In genomic region chr6:57090458-57091067, GRCh38 we compare ENCODE assay signal across 8 cellular contexts. TPM values are rescaled to one million over a fixed set of nuclear protein-coding genes. Genes with fewer than 3 reads are reported as not detected.
A peak's percentile ranks its signal among the peaks of the same experiment; 100 is the strongest.
DNase-seq lines count a peak whose midpoint lies in the region; ATAC-seq and TF ChIP-seq lines count a peak whose summit lies in the region.
"Not testable (repeated sequence)": the region's sequence is repeated elsewhere in the genome, so short reads cannot be mapped to it uniquely, and the experiment has no call there.

No MANE protein-coding gene starts in this region.

- H4K20me1 ChIP-seq in IMR-90 (ENCODE audit: insufficient read depth, low read length), result peaks cover 34% of the 10 kb centered on the region

- H3K9me1 ChIP-seq in IMR-90 (ENCODE audit: insufficient read depth, low read length), result not testable (repeated sequence)

- H3K36me3 Mint-ChIP-seq in activated CD8-positive, alpha-beta T cell treated with anti-CD3 and anti-CD28 coated beads for 36 hours (ENCODE audit: low read depth), result peaks cover 18% of the 10 kb centered on the region
- H3K36me3 Mint-ChIP-seq in effector memory CD8-positive, alpha-beta T cell (ENCODE audit: insufficient read depth), result peaks cover 33% of the 10 kb centered on the region
- H3K36me3 Mint-ChIP-seq in mesothelial cell of epicardium, result peaks cover 15% of the 10 kb centered on the region

- H3K27me3 Mint-ChIP-seq in activated CD8-positive, alpha-beta T cell treated with anti-CD3 and anti-CD28 coated beads for 36 hours; effector memory CD8-positive, alpha-beta T cell; mesothelial cell of epicardium (ENCODE audit: low read depth): not testable (repeated sequence)

- not testable (repeated sequence) for TF ChIP-seq POLR2A in IMR-90 (IDR thresholded peaks at IDR 0.05; ENCODE audit: low read depth, low read length)

- not testable (repeated sequence) for H4K8ac ChIP-seq in IMR-90 (ENCODE audit: low read depth in 2 of 2, low read length in 2 of 2)

- not testable (repeated sequence) for H2AK5ac ChIP-seq in IMR-90 (ENCODE audit: low read depth, low read length)

- dilution Hi-C loops in IMR-90 (cut with HindIII; ENCODE audit: low sequenced_read_pairs, unreplicated experiment), result not testable (repeated sequence)

- POLR2A ChIA-PET in IMR-90 (lab: Charles Lee; ENCODE audit: unreplicated experiment); activated CD8-positive, alpha-beta T cell treated with anti-CD3 and anti-CD28 coated beads for 36 hours (lab: Charles Lee): not testable (repeated sequence)

- H3K9ac ChIP-seq in IMR-90 (ENCODE audit: low read depth, low read length); subcutaneous abdominal adipose tissue (ENCODE audit: low read length in 5 of 5): not testable (repeated sequence)

- not testable (repeated sequence) for H2BK5ac ChIP-seq in IMR-90 (ENCODE audit: low read depth, low read length, poor library complexity, severe bottlenecking)

- H2BK15ac ChIP-seq in IMR-90 (ENCODE audit: low read depth, low read length), result not testable (repeated sequence)

- H4K91ac ChIP-seq in IMR-90 (ENCODE audit: insufficient read depth, low read depth, low read length), result not testable (repeated sequence)

- not testable (repeated sequence) for H2BK120ac ChIP-seq in IMR-90 (ENCODE audit: low read depth, low read length)

- H2BK20ac ChIP-seq in IMR-90 (ENCODE audit: low read depth, low read length), result not testable (repeated sequence)

- not testable (repeated sequence) for TF ChIP-seq RAD21 in IMR-90 (IDR thresholded peaks at IDR 0.05; ENCODE audit: low read length)

- not testable (repeated sequence) for H3K9me3 Mint-ChIP-seq in activated CD8-positive, alpha-beta T cell treated with anti-CD3 and anti-CD28 coated beads for 36 hours; effector memory CD8-positive, alpha-beta T cell; mesothelial cell of epicardium

- no CpG with 5 or more reads among the region's 27 CpGs for WGBS in IMR-90 (ENCODE audit: extremely low coverage in 2 of 2, insufficient read length in 1 of 2), 2 experiments

- peaks cover 0 to 10% of the 10 kb centered on the region in 2 experiments; a peak in 2 of 4 replicates for H3K79me1 ChIP-seq in IMR-90 (ENCODE audit: low read depth in 1 of 2, low read length in 2 of 2)

- H3K36me3 ChIP-seq in IMR-90 (ENCODE audit: control insufficient read depth, insufficient read depth, low read length); subcutaneous abdominal adipose tissue (ENCODE audit: control insufficient read depth in 5 of 5, insufficient read depth in 5 of 5, low read length in 5 of 5): not testable (repeated sequence)

- H3K56ac ChIP-seq in IMR-90 (ENCODE audit: extremely low read depth, insufficient read depth, low read length), result not testable (repeated sequence)

- not testable (repeated sequence) for H4K5ac ChIP-seq in IMR-90 (ENCODE audit: low read depth, low read length)

- H3K14ac ChIP-seq in IMR-90 (replicated peaks; ENCODE audit: low read depth, low read length), result not testable (repeated sequence)

- H3K4me3 ChIP-seq in IMR-90 (ENCODE audit: insufficient read depth, low read depth, low read length); subcutaneous abdominal adipose tissue (ENCODE audit: low read depth in 1 of 5, low read length in 5 of 5): not testable (repeated sequence)

- peak overlapping the region; percentile 78 for H3K4me3 Mint-ChIP-seq in activated CD8-positive, alpha-beta T cell treated with anti-CD3 and anti-CD28 coated beads for 36 hours
- H3K4me3 Mint-ChIP-seq in effector memory CD8-positive, alpha-beta T cell, result peak overlapping the region; percentile 82 to 85
- peak overlapping the region; percentile 64 for H3K4me3 Mint-ChIP-seq in mesothelial cell of epicardium

- TSS peak; percentile 52 for BruUV-seq in IMR-90 (replicated peaks; lab: Mats Ljungman, UMichigan)

- H3K23ac ChIP-seq in IMR-90 (ENCODE audit: low read depth, low read length), result not testable (repeated sequence)

- intact Hi-C loops in IMR-90 (cut with micrococcal nuclease); activated CD8-positive, alpha-beta T cell treated with anti-CD3 and anti-CD28 coated beads for 36 hours (cut with micrococcal nuclease): not testable (repeated sequence)

- not testable (repeated sequence) for H3K4me2 ChIP-seq in IMR-90 (ENCODE audit: low read depth, low read length)

- not testable (repeated sequence) for H3K27ac ChIP-seq in IMR-90 (ENCODE audit: insufficient read depth, low read length)
- peak overlapping the region; percentile 54 for H3K27ac ChIP-seq in subcutaneous abdominal adipose tissue (ENCODE audit: low read depth, low read length)

- peak; percentile 13 for ATAC-seq in GM18498 (IDR thresholded peaks at IDR 0.05; ENCODE audit: unreplicated experiment)
- peak; percentile 4 for ATAC-seq in GM21381 (IDR thresholded peaks at IDR 0.05; ENCODE audit: unreplicated experiment)
- ATAC-seq in HG02943 (IDR thresholded peaks at IDR 0.05; ENCODE audit: low read depth, unreplicated experiment), result peak; percentile 13
- ATAC-seq in IMR-90 (ENCODE audit: low read depth), result not testable (repeated sequence)
- ATAC-seq in activated CD8-positive, alpha-beta T cell treated with anti-CD3 and anti-CD28 coated beads for 36 hours, result peak; percentile 1
- ATAC-seq in effector memory CD8-positive, alpha-beta T cell (replicated peaks), result peak; percentile 18

- H2AFZ ChIP-seq in IMR-90 (replicated peaks; ENCODE audit: low read length, poor library complexity), result not testable (repeated sequence)

- H3K9me3 ChIP-seq in IMR-90 (ENCODE audit: control insufficient read depth, insufficient read depth, low read length); subcutaneous abdominal adipose tissue (ENCODE audit: control insufficient read depth in 5 of 5, low read length in 5 of 5): not testable (repeated sequence)

- TF ChIP-seq CTCF in IMR-90 (conservative IDR thresholded peaks at IDR 0.05; ENCODE audit: low read depth, low read length); activated CD8-positive, alpha-beta T cell treated with anti-CD3 and anti-CD28 coated beads for 36 hours (IDR thresholded peaks at IDR 0.05); mesothelial cell of epicardium (IDR thresholded peaks at IDR 0.05; ENCODE audit: unreplicated experiment): not testable (repeated sequence)

- peak overlapping the region; percentile 86 for H3K27ac Mint-ChIP-seq in activated CD8-positive, alpha-beta T cell treated with anti-CD3 and anti-CD28 coated beads for 36 hours
- peak overlapping the region; percentile 82 to 88 for H3K27ac Mint-ChIP-seq in effector memory CD8-positive, alpha-beta T cell
- H3K27ac Mint-ChIP-seq in mesothelial cell of epicardium, result not testable (repeated sequence)

- H3K18ac ChIP-seq in IMR-90 (ENCODE audit: low read depth, low read length), result not testable (repeated sequence)

- H3K4me1 ChIP-seq in IMR-90 (ENCODE audit: control insufficient read depth, insufficient read depth, low read length), result not testable (repeated sequence)
- H3K4me1 ChIP-seq in subcutaneous abdominal adipose tissue (ENCODE audit: control insufficient read depth in 5 of 5, insufficient read depth in 5 of 5, low read length in 5 of 5), result peaks cover 2 to 26% (median 22%) of the 10 kb centered on the region in 5 donors

- CTCF ChIA-PET in IMR-90 (lab: Yijun Ruan, JAX); activated CD8-positive, alpha-beta T cell treated with anti-CD3 and anti-CD28 coated beads for 36 hours (lab: Charles Lee): not testable (repeated sequence)

- not testable (repeated sequence) for H3K27me3 ChIP-seq in IMR-90 (ENCODE audit: control insufficient read depth, insufficient read depth, low read length); subcutaneous abdominal adipose tissue (ENCODE audit: control insufficient read depth in 5 of 5, insufficient read depth in 4 of 5, low read length in 5 of 5)

- peaks cover 34% of the 10 kb centered on the region for H3K4me1 Mint-ChIP-seq in activated CD8-positive, alpha-beta T cell treated with anti-CD3 and anti-CD28 coated beads for 36 hours (ENCODE audit: low read depth)
- peaks cover 22 to 39% of the 10 kb centered on the region in 2 donors for H3K4me1 Mint-ChIP-seq in effector memory CD8-positive, alpha-beta T cell (ENCODE audit: low read depth in 2 of 2)
- H3K4me1 Mint-ChIP-seq in mesothelial cell of epicardium, result peaks cover 38% of the 10 kb centered on the region

- DNase-seq in IMR-90; activated CD8-positive, alpha-beta T cell treated with anti-CD3 and anti-CD28 coated beads for 36 hours; effector memory CD8-positive, alpha-beta T cell; mesothelial cell of epicardium (ENCODE audit: low spot score in 2 of 2, unreplicated experiment in 2 of 2): not testable (repeated sequence)

- not testable (repeated sequence) for H3K4ac ChIP-seq in IMR-90 (ENCODE audit: low read depth, low read length)

- not testable (repeated sequence) for H2AK9ac ChIP-seq in IMR-90 (replicated peaks; ENCODE audit: low read depth, low read length, poor library complexity)

- in situ Hi-C loops in IMR-90 (cut with MboI; ENCODE audit: low sequenced_read_pairs), result not testable (repeated sequence)

RNA-seq across cellular contexts. Expression of gene ZNF451, which starts 0.6 kb away (rescaled TPM):
- total RNA-seq in IMR-90 (2012; rRNA removed) (48.6 and 63.0 TPM in 2 replicates), mesothelial cell of epicardium (79.9 to 93.8 TPM (median 87.2 TPM) in 3 replicates)
- polyA plus RNA-seq in IMR-90 (2012; rRNA removed), result 8.0 and 10.0 TPM in 2 replicates
- 1.4 and 2.3 TPM in 2 replicates for polyA plus RNA-seq in IMR-90 (2012; cell fraction: cytosol; rRNA removed)
- polyA plus RNA-seq in IMR-90 (2012; cell fraction: nucleus; rRNA removed; ENCODE audit: low replicate concordance), result 2.6 and 27.7 TPM in 2 replicates
- total RNA-seq in activated CD8-positive, alpha-beta T cell treated with anti-CD3 and anti-CD28 coated beads for 36 hours, result 10 to 100 TPM; 44.4 to 46.8 TPM

RNA-seq across cellular contexts. Expression of gene KIAA1586, which starts 44.1 kb away (rescaled TPM):
- total RNA-seq in IMR-90 (2012; rRNA removed) (3.8 and 15.0 TPM in 2 replicates), mesothelial cell of epicardium (26.2 to 29.8 TPM (median 27.6 TPM) in 3 replicates)
- 3.5 and 3.6 TPM in 2 replicates for polyA plus RNA-seq in IMR-90 (2012; rRNA removed)
- 0.28 and 0.32 TPM in 2 replicates for polyA plus RNA-seq in IMR-90 (2012; cell fraction: cytosol; rRNA removed)
- polyA plus RNA-seq in IMR-90 (2012; cell fraction: nucleus; rRNA removed; ENCODE audit: low replicate concordance), result 0.15 and 2.2 TPM in 2 replicates
- total RNA-seq in activated CD8-positive, alpha-beta T cell treated with anti-CD3 and anti-CD28 coated beads for 36 hours, result 10 to 100 TPM; 16.0 to 18.7 TPM
